21 cellular contexts compared by ENCODE assay signal in genomic region chr1:219665089-219665488, GRCh38. TPM values are rescaled to one million over a fixed set of nuclear protein-coding genes. Genes with fewer than 3 reads are reported as not detected.
DNase-seq lines count a peak whose midpoint lies in the region; ATAC-seq, FAIRE-seq and TF ChIP-seq lines count a peak whose summit lies in the region.
"Had no signal": no experiment of that assay in that cellular context is flagged by ENCODE, and none has a peak within 500 bp of the region (broad histone marks: within the 10 kb centered on the region; RNA-seq: fewer than 3 reads in every experiment).

No MANE protein-coding gene starts in this region.

- no peak overlapping the region for H2AFZ ChIP-seq in HepG2 (ENCODE audit: low read length)
- no peak overlapping the region for H2AFZ ChIP-seq in K562 (ENCODE audit: low read depth, low read length)

- WGBS in HepG2 (ENCODE audit: low lambda C conversion rate), result 54% methylated on average over 1 of the region's 1 CpG
- WGBS in right lobe of liver (ENCODE audit: insufficient coverage, low coverage, low lambda C conversion rate, missing lambda C conversion rate), result 53% methylated on average over 1 of the region's 1 CpG
- 9% methylated on average over 1 of the region's 1 CpG for WGBS in K562 (ENCODE audit: insufficient coverage, low coverage, missing lambda C conversion rate)

- BruUV-seq in HepG2 (replicated peaks; lab: Mats Ljungman, UMichigan), result no TSS peak
- BruUV-seq in K562 (replicated peaks; lab: Mats Ljungman, UMichigan), result no TSS peak

- H3K4me1 Mint-ChIP-seq in activated T-cell treated with anti-CD3 and anti-CD28 coated beads, Interleukin-2, amount 50 U/mL, for 72 hours (ENCODE audit: low read depth), result no peaks in the 10 kb centered on the region

- H3K4me2 ChIP-seq in HepG2 (ENCODE audit: low read depth, low read length), result no peak overlapping the region
- no peak overlapping the region for H3K4me2 ChIP-seq in K562 (ENCODE audit: insufficient read depth, low read length)
- H3K4me2 ChIP-seq: BLaER1 treated with 17β-estradiol and CSF1 and Interleukin-3, amounts not matched to agents 10 nM and 100 nM had no signal

- CTCF ChIA-PET in HepG2 (lab: Yijun Ruan, JAX; ENCODE audit: low intra/inter-chr PET ratio, low total read pairs), result no interaction called here
- CTCF ChIA-PET in K562 (lab: Yijun Ruan, JAX; ENCODE audit: low intra/inter-chr PET ratio), result no interaction called here

- no peak overlapping the region for H3K27ac Mint-ChIP-seq in activated T-cell treated with anti-CD3 and anti-CD28 coated beads, Interleukin-2, amount 50 U/mL, for 72 hours
- H3K27ac Mint-ChIP-seq: B cell; CD4-positive, alpha-beta T cell; CD8-positive, alpha-beta T cell had no signal

- H3K79me2 ChIP-seq in HepG2 (ENCODE audit: insufficient read depth, low read length) (no peaks in the 10 kb centered on the region), K562 (ENCODE audit: control insufficient read depth, insufficient read depth, low read length) (no peaks in the 10 kb centered on the region)

- H3K9me1 ChIP-seq in K562 (ENCODE audit: control insufficient read depth, insufficient read depth, low read length), result no peaks in the 10 kb centered on the region

- in situ Hi-C loops in HepG2 (cut with HindIII; ENCODE audit: extremely low pct_ligation_motif_present, low pct_unique_long_range_greater_than_20kb), result no loop called here
- in situ Hi-C loops in K562 (cut with MboI), result no loop called here

- H4K20me1 ChIP-seq in HepG2 (ENCODE audit: insufficient read depth, low read length) (no peaks in the 10 kb centered on the region), K562 (replicated peaks; ENCODE audit: control insufficient read depth, insufficient read depth, low read length) (no peaks in the 10 kb centered on the region)
- H4K20me1 ChIP-seq: BLaER1 treated with 17β-estradiol and CSF1 and Interleukin-3, amounts not matched to agents 10 nM and 100 nM had no signal

- H3K36me3 ChIP-seq in HepG2 (replicated peaks in 1 of 2; ENCODE audit: control insufficient read depth in 1 of 2, insufficient read depth in 2 of 2, low read length in 2 of 2) (no peaks in the 10 kb centered on the region), right lobe of liver (no peaks in the 10 kb centered on the region), K562 (ENCODE audit: control insufficient read depth, insufficient read depth, low read length) (no peaks in the 10 kb centered on the region), WERI-Rb-1 (no peaks in the 10 kb centered on the region)
- H3K36me3 ChIP-seq: BLaER1 treated with 17β-estradiol and CSF1 and Interleukin-3, amounts not matched to agents 10 nM and 100 nM had no signal

- ATAC-seq in HepG2, result no peak
- ATAC-seq in right lobe of liver, result no peak
- no peak for ATAC-seq in K562
- ATAC-seq in activated T-cell treated with anti-CD3 and anti-CD28 coated beads, Interleukin-2, amount 50 U/mL, for 72 hours (replicated peaks in 1 of 2), result no peak
- ATAC-seq: CD8-positive, alpha-beta T cell had no signal

- H3K4me1 ChIP-seq in HepG2 (ENCODE audit: insufficient read depth, low read length) (peaks cover 21% of the 10 kb centered on the region), right lobe of liver (peaks cover 0 to 48% (median 18%) of the 10 kb centered on the region in 4 donors), K562 (replicated peaks in 1 of 2; ENCODE audit: control insufficient read depth in 2 of 2, insufficient read depth in 2 of 2, low read length in 2 of 2) (peaks cover 0 to 7% of the 10 kb centered on the region in 2 experiments; a peak in 4 of 5 replicates)
- H3K4me1 ChIP-seq: Caco-2 had no signal

- TF ChIP-seq CTCF in HepG2 (CRISPR knock-in tag; IDR thresholded peaks at IDR 0.05) (no peak), right lobe of liver (IDR thresholded peaks at IDR 0.05) (no peak), K562 (IDR thresholded peaks at IDR 0.05 in 2 of 3, conservative IDR thresholded peaks at IDR 0.05 in 1 of 3; ENCODE audit: insufficient read depth in 2 of 3, low read depth in 1 of 3, low read length in 3 of 3) (no peak), WERI-Rb-1 (IDR thresholded peaks at IDR 0.05; ENCODE audit: low read depth, low read length) (no peak)

- H3K9ac ChIP-seq in HepG2 (ENCODE audit: insufficient read depth, low read depth, low read length), result no peak overlapping the region
- H3K9ac ChIP-seq in K562 (ENCODE audit: insufficient read depth in 1 of 2, low read depth in 2 of 2, low read length in 2 of 2), result no peak overlapping the region
- H3K9ac ChIP-seq: BLaER1 treated with 17β-estradiol and CSF1 and Interleukin-3, amounts not matched to agents 10 nM and 100 nM had no signal

- intact Hi-C loops in HepG2 (cut with micrococcal nuclease; ENCODE audit: unreplicated experiment) (loop anchor here (10.0 kb wide), 1 partner anchor 150 kb away; no protein-coding TSS in a partner anchor), right lobe of liver (cut with DNase I) (no loop called here), K562 (cut with micrococcal nuclease) (loop anchor here (10.0 kb wide), 1 partner anchor 460 kb away; no protein-coding TSS in a partner anchor)

- H3K4me3 Mint-ChIP-seq in activated T-cell treated with anti-CD3 and anti-CD28 coated beads, Interleukin-2, amount 50 U/mL, for 72 hours, result no peak overlapping the region
- H3K4me3 Mint-ChIP-seq: B cell; CD4-positive, alpha-beta T cell; CD8-positive, alpha-beta T cell had no signal

- H3K27me3 Mint-ChIP-seq in activated T-cell treated with anti-CD3 and anti-CD28 coated beads, Interleukin-2, amount 50 U/mL, for 72 hours (ENCODE audit: low read depth), result peaks cover 18% of the 10 kb centered on the region

- H3K27ac ChIP-seq in HepG2 (ENCODE audit: extremely low read length, insufficient read depth, low read length) (no peak overlapping the region), right lobe of liver (no peak overlapping the region), K562 (ENCODE audit: extremely low read depth, low read depth, low read length) (no peak overlapping the region), WERI-Rb-1 (no peak overlapping the region)
- H3K27ac ChIP-seq: 22Rv1; BLaER1 treated with 17β-estradiol and CSF1 and Interleukin-3, amounts not matched to agents 10 nM and 100 nM; C4-2B had no signal

- TF ChIP-seq POLR2A in HepG2 (IDR thresholded peaks at IDR 0.05; ENCODE audit: insufficient read depth in 1 of 2, low read depth in 2 of 2, low read length in 2 of 2) (no peak), right lobe of liver (IDR thresholded peaks at IDR 0.05) (no peak), K562 (conservative IDR thresholded peaks at IDR 0.05) (no peak)

- POLR2A ChIA-PET in HepG2 (lab: Yijun Ruan, JAX) (no interaction called here), K562 (lab: Yijun Ruan, JAX) (interaction anchor here (1.0 kb wide), 1 partner anchor 25 kb away, joined by 3 read pairs; no protein-coding TSS in a partner anchor)

- H3K4me3 ChIP-seq in HepG2 (replicated peaks in 1 of 3; ENCODE audit: insufficient read depth in 1 of 3, low read depth in 2 of 3, low read length in 3 of 3) (no peak overlapping the region), right lobe of liver (no peak overlapping the region), K562 (no peak overlapping the region), WERI-Rb-1 (ENCODE audit: low read depth, low read length) (no peak overlapping the region)
- H3K4me3 ChIP-seq: BLaER1 treated with 17β-estradiol and CSF1 and Interleukin-3, amounts not matched to agents 10 nM and 100 nM had no signal

- H3K9me3 ChIP-seq in HepG2 (ENCODE audit: low read length) (no peaks in the 10 kb centered on the region), right lobe of liver (no peaks in the 10 kb centered on the region), K562 (replicated peaks; ENCODE audit: control insufficient read depth, insufficient read depth, low read depth, low read length) (no peaks in the 10 kb centered on the region), WERI-Rb-1 (ENCODE audit: severe bottlenecking) (no peaks in the 10 kb centered on the region)
- H3K9me3 ChIP-seq: BLaER1 treated with 17β-estradiol and CSF1 and Interleukin-3, amounts not matched to agents 10 nM and 100 nM; Caco-2 had no signal

- DNase-seq in HepG2 (ENCODE audit: low spot score) (no peak), right lobe of liver (no peak), K562 (ENCODE audit: extremely low read depth in 1 of 4, low spot score in 3 of 4) (no peak), WERI-Rb-1 (no peak)
- no peak for DNase-seq in activated T-cell treated with anti-CD3 and anti-CD28 coated beads, Interleukin-2, amount 50 U/mL, for 72 hours
- DNase-seq: AML-193; Caco-2; Calu3; CD4-positive, alpha-beta T cell; CD8-positive, alpha-beta T cell; DMS79 treated with DMSO at 0.1 percent for 48 hours; GF-D8 had no signal

- TF ChIP-seq EP300 in HepG2 (IDR thresholded peaks at IDR 0.05; ENCODE audit: low read depth in 2 of 2, low read length in 2 of 2) (no peak), HepG2 (CRISPR knock-in tag; IDR thresholded peaks at IDR 0.05; ENCODE audit: borderline replicate concordance) (no peak), K562 (IDR thresholded peaks at IDR 0.05; ENCODE audit: low read length) (no peak)

- no peaks in the 10 kb centered on the region for H3K36me3 Mint-ChIP-seq in activated T-cell treated with anti-CD3 and anti-CD28 coated beads, Interleukin-2, amount 50 U/mL, for 72 hours (ENCODE audit: insufficient read depth in 2 of 2)
- H3K36me3 Mint-ChIP-seq: CD8-positive, alpha-beta T cell had no signal

- TF ChIP-seq RAD21 in HepG2 (CRISPR knock-in tag; IDR thresholded peaks at IDR 0.05) (no peak), K562 (CRISPR knock-in tag; conservative IDR thresholded peaks at IDR 0.05 in 1 of 2, IDR thresholded peaks at IDR 0.05 in 1 of 2) (no peak)

- H3K27me3 ChIP-seq in HepG2 (ENCODE audit: control insufficient read depth in 1 of 2, insufficient read depth in 2 of 2, low read length in 2 of 2), result no peaks in the 10 kb centered on the region
- H3K27me3 ChIP-seq in right lobe of liver, result no peaks in the 10 kb centered on the region
- no peaks in the 10 kb centered on the region for H3K27me3 ChIP-seq in K562 (ENCODE audit: control insufficient read depth in 2 of 2, insufficient read depth in 2 of 2, low read length in 2 of 2)
- no peaks in the 10 kb centered on the region for H3K27me3 ChIP-seq in WERI-Rb-1 (ENCODE audit: insufficient read depth, low read depth, severe bottlenecking)
- H3K27me3 ChIP-seq: BLaER1 treated with 17β-estradiol and CSF1 and Interleukin-3, amounts not matched to agents 10 nM and 100 nM had no signal

- H3K9me3 Mint-ChIP-seq in activated T-cell treated with anti-CD3 and anti-CD28 coated beads, Interleukin-2, amount 50 U/mL, for 72 hours, result peaks cover 0 to 3% of the 10 kb centered on the region in 2 donors
- H3K9me3 Mint-ChIP-seq: CD4-positive, alpha-beta T cell; CD8-positive, alpha-beta T cell had no signal

- FAIRE-seq in HepG2 (lab: Jason Lieb, UNC) (no peak), K562 (lab: Jason Lieb, UNC) (no peak)
- FAIRE-seq: D721Med, G401.6, GM12891, GM19239 had no signal

RNA-seq across cellular contexts. Expression of gene ZC3H11B, which starts 52.2 kb away (rescaled TPM):
- total RNA-seq in HepG2 (2016; rRNA removed; fragmentation: Illumina TruSeq; extraction: Trizol) (0.15 and 0.34 TPM in 2 replicates), right lobe of liver (under 1 TPM in 3 of 6 experiments, not detected in 3; 0.12 to 0.37 (median 0.23) TPM), K562 (2014; rRNA removed) (0.12 TPM in 1 of 2 replicates, not detected in the other), K562 (2014; rRNA removed; fragmentation: Illumina TruSeq; extraction: Trizol) (0.11 TPM in 1 of 2 replicates, not detected in the other), K562 (2015; rRNA removed; fragmentation: Illumina TruSeq; extraction: Trizol) (not detected in 2 replicates), K562 (2021) (0.13 TPM in 1 of 2 replicates, not detected in the other)
- not detected in 2 replicates for total RNA-seq in HepG2 (2016; cell fraction: cytosol; rRNA removed; fragmentation: Illumina TruSeq; extraction: Trizol; ENCODE audit: low read depth)
- 0.09 and 0.18 TPM in 2 replicates for total RNA-seq in HepG2 (2016; cell fraction: insoluble cytoplasmic fraction; rRNA removed; fragmentation: Illumina TruSeq; extraction: Trizol)
- 0.07 TPM in 1 of 2 replicates, not detected in the other for total RNA-seq in HepG2 (2016; cell fraction: membrane; rRNA removed; fragmentation: Illumina TruSeq; extraction: Trizol)
- 0.25 TPM in 1 of 2 replicates, not detected in the other for total RNA-seq in HepG2 (2016; cell fraction: nucleus; rRNA removed; fragmentation: Illumina TruSeq; extraction: Trizol)
- polyA plus RNA-seq in HepG2 (2011; rRNA removed) (0.05 and 0.09 TPM in 2 replicates), K562 (2011; rRNA removed) (0.22 and 0.38 TPM in 2 replicates), K562 (2014; fragmentation: Illumina TruSeq; extraction: Trizol) (0.10 TPM in 1 of 2 replicates, not detected in the other), K562 (2014; fragmentation: Nextera tagmentation; extraction: Ambion mirVana) (under 1 TPM in 1 of 2 experiments, not detected in 1; 0.07 TPM), K562 (2014; rRNA removed) (not detected in 2 replicates)
- 0.05 TPM in 1 of 2 replicates, not detected in the other for polyA plus RNA-seq in HepG2 (2011; cell fraction: cytosol; rRNA removed)
- 0.09 and 0.11 TPM in 2 replicates for polyA plus RNA-seq in HepG2 (2011; cell fraction: nucleus; rRNA removed)
- polyA plus RNA-seq in HepG2 (2012), result 0.15 and 0.20 TPM in 2 replicates
- polyA plus RNA-seq in HepG2 (2016; cell fraction: cytosol; fragmentation: Illumina TruSeq; extraction: Trizol; ENCODE audit: low read depth), result not detected in 2 replicates
- 0.10 TPM in 1 of 2 replicates, not detected in the other for polyA plus RNA-seq in HepG2 (2016; cell fraction: insoluble cytoplasmic fraction; fragmentation: Illumina TruSeq; extraction: Trizol; ENCODE audit: low read depth)
- 0.07 TPM in 1 of 2 replicates, not detected in the other for polyA plus RNA-seq in HepG2 (2016; cell fraction: membrane; fragmentation: Illumina TruSeq; extraction: Trizol; ENCODE audit: low read depth)
- 0.21 TPM in 1 of 2 replicates, not detected in the other for polyA plus RNA-seq in HepG2 (2016; cell fraction: nucleus; fragmentation: Illumina TruSeq; extraction: Trizol; ENCODE audit: insufficient read depth, low read depth)
- polyA minus RNA-seq in HepG2 (2011; rRNA and poly(A)+ RNA removed; ENCODE audit: low replicate concordance), result not detected in 2 replicates
- polyA minus RNA-seq in HepG2 (2011; cell fraction: cytosol; rRNA and poly(A)+ RNA removed), result not detected in 2 replicates
- polyA minus RNA-seq in HepG2 (2011; cell fraction: nucleus; rRNA and poly(A)+ RNA removed), result 0.26 and 0.99 TPM in 2 replicates
- total RNA-seq in K562 (2011; cell fraction: chromatin; rRNA removed; ENCODE audit: low replicate concordance), result 0.30 TPM in 1 of 2 replicates, not detected in the other
- not detected in 2 replicates for total RNA-seq in K562 (2011; cell fraction: nucleolus; rRNA removed)
- total RNA-seq in K562 (2011; cell fraction: nucleoplasm; rRNA removed), result 0.29 TPM in 1 of 2 replicates, not detected in the other
- polyA plus RNA-seq in K562 (2011; cell fraction: cytosol; rRNA removed), result 0.06 and 0.07 TPM in 2 replicates
- 0.17 and 0.34 TPM in 2 replicates for polyA plus RNA-seq in K562 (2011; cell fraction: nucleus; rRNA removed)
- polyA plus RNA-seq in K562 (2012), result 0.07 and 0.08 TPM in 2 replicates
- 0.21 and 0.39 TPM in 2 replicates for polyA minus RNA-seq in K562 (2011; rRNA and poly(A)+ RNA removed)
- not detected in 2 replicates for polyA minus RNA-seq in K562 (2011; cell fraction: cytosol; rRNA and poly(A)+ RNA removed)
- polyA minus RNA-seq in K562 (2011; cell fraction: nucleus; rRNA and poly(A)+ RNA removed), result 0.22 TPM in 1 of 2 replicates, not detected in the other
- total RNA-seq in activated T-cell treated with anti-CD3 and anti-CD28 coated beads, Interleukin-2, amount 50 U/mL, for 72 hours, result under 1 TPM; 0.29 to 0.67 TPM
- total RNA-seq: Caco-2, Calu3 had no signal
- polyA plus RNA-seq: BJ had no signal

Comparison
In these comparisons a context has a peak if more than half of its experiments do, and no peak if none do; other contexts are left out.
1. intact Hi-C loops: an anchor here in HepG2 (10.0 kb wide) and K562 (10.0 kb wide); none called in right lobe of liver.
2. Of the 241 proteins assayed by ChIP-seq in both HepG2 and K562: peak only in HepG2: none; only in K562: MAFG; in both: MAFF; in neither: 238; mixed calls (peak in some experiments, not most) for 1.